Comparison of ENCODE assay signal across 8 cellular contexts in genomic region chr2:233419626-233420431, GRCh38.
DNase-seq lines count a peak whose midpoint lies in the region; ATAC-seq and TF ChIP-seq lines count a peak whose summit lies in the region.

No MANE protein-coding gene starts in this region.

- H3K4me3 Mint-ChIP-seq in type B pancreatic cell: peak overlapping the region; percentile 53

- H3K4me1 Mint-ChIP-seq in type B pancreatic cell (ENCODE audit: unreplicated experiment): peaks cover 31% of the 10 kb centered on the region

- H3K4me3 ChIP-seq in iPS DF 6.9 (ENCODE audit: low read length): no peak overlapping the region

- no peaks in the 10 kb centered on the region for H3K4me1 ChIP-seq in iPS DF 6.9 (ENCODE audit: control insufficient read depth, insufficient read depth, low read length)

- H3K36me3 Mint-ChIP-seq in type B pancreatic cell: no peaks in the 10 kb centered on the region

- no peak overlapping the region for H3K27ac Mint-ChIP-seq in type B pancreatic cell

- no peaks in the 10 kb centered on the region for H3K36me3 ChIP-seq in iPS DF 6.9 (ENCODE audit: control insufficient read depth, insufficient read depth, low read length)

- H3K9me3 ChIP-seq in iPS DF 6.9 (ENCODE audit: control insufficient read depth, insufficient read depth, low read length): no peaks in the 10 kb centered on the region

- no peaks in the 10 kb centered on the region for H3K9me3 Mint-ChIP-seq in type B pancreatic cell

- H3K27me3 ChIP-seq in iPS DF 6.9 (ENCODE audit: control insufficient read depth, insufficient read depth, low read length): no peaks in the 10 kb centered on the region

- peak; percentile 38 for DNase-seq in activated naive CD4-positive, alpha-beta T cell treated with Interleukin-2 at 50 U/mL for 16 hours
- DNase-seq in activated naive CD4-positive, alpha-beta T cell treated with anti-CD3 and anti-CD28 coated beads, Interleukin-2, amount 50 U/mL, for 16 hours: no peak
- DNase-seq in activated CD8-positive, alpha-beta memory T cell treated with anti-CD3 and anti-CD28 coated beads for 24 hours: peak; percentile 74
- DNase-seq in iPS DF 6.9 (ENCODE audit: low read depth, low spot score) (peak; percentile 22), type B pancreatic cell (ENCODE audit: extremely low spot score, unreplicated experiment) (peak; percentile 43)

- no peak for TF ChIP-seq CTCF in type B pancreatic cell (conservative IDR thresholded peaks at IDR 0.05)

- no peak for ATAC-seq in GM18519 (IDR thresholded peaks at IDR 0.05; ENCODE audit: low FRiP score, unreplicated experiment)
- ATAC-seq in HG03457 (IDR thresholded peaks at IDR 0.05; ENCODE audit: unreplicated experiment): no peak
- no peak for ATAC-seq in GM19467 (IDR thresholded peaks at IDR 0.05; ENCODE audit: unreplicated experiment)

- H3K27ac ChIP-seq in iPS DF 6.9 (ENCODE audit: low read length): no peak overlapping the region

- WGBS in iPS DF 6.9 (ENCODE audit: insufficient coverage, insufficient read length): no CpG with 5 or more reads among the region's 10 CpGs

- H3K27me3 Mint-ChIP-seq in type B pancreatic cell: no peaks in the 10 kb centered on the region
